Comparison of ENCODE assay signal across 9 cellular contexts in the genomic region with DNA sequence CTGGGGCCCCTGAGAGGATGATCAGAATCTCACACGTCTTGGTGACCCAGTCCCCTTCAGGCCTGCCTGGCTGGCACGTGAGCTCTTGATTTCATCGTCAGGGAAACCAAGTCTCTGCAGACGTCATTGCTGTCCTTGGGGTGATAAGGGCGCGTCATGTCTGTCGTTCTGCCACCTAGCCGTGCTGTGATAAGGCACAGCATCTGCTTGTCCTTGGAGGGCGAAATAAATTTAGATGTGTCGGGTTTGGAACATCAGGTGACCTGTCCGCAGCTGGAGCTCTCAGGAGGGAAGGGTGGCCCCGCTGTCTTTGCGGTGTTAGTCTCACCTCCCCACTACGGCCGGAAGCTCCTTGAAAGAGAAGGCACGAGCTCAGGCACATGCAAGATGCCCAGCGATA.
"Had no signal": no experiment of that assay in that cellular context is flagged by ENCODE, and none has a peak within 500 bp of the region (broad histone marks: within the 10 kb centered on the region; RNA-seq: fewer than 3 reads in every experiment).

No MANE protein-coding gene starts in this region.

- H3K4me1 ChIP-seq: suprapubic skin had no signal

- DNase-seq: activated CD8-positive, alpha-beta memory T cell treated with anti-CD3 and anti-CD28 coated beads, Interleukin-2, amount 50 U/mL, for 48 hours; activated CD8-positive, alpha-beta T cell treated with anti-CD3 and anti-CD28 coated beads for 36 hours; activated naive CD8-positive, alpha-beta T cell treated with anti-CD3 and anti-CD28 coated beads, Interleukin-2, amount 10 ng/mL, durations not matched to agents 7 days and 5 days; effector memory CD4-positive, alpha-beta T cell; stimulated activated CD4-positive, alpha-beta T cell treated with anti-CD3 and anti-CD28 coated beads, Interleukin-1b, Interleukin-23, amount 100 ng/mL, for 48 hours; stimulated activated naive CD8-positive, alpha-beta T cell treated with anti-CD3 and anti-CD28 coated beads, Interleukin-15, Interleukin-2, amounts not matched to agents 100 U/mL and 50 U/mL, for 24 hours; upper lobe of left lung had no signal

- H3K9me3 ChIP-seq: suprapubic skin, upper lobe of left lung had no signal

- H3K27ac Mint-ChIP-seq: activated CD8-positive, alpha-beta T cell treated with anti-CD3 and anti-CD28 coated beads for 36 hours; activated naive CD8-positive, alpha-beta T cell treated with anti-CD3 and anti-CD28 coated beads, Interleukin-2, amount 10 ng/mL, durations not matched to agents 7 days and 5 days had no signal

- H3K9me3 Mint-ChIP-seq: activated CD8-positive, alpha-beta T cell treated with anti-CD3 and anti-CD28 coated beads for 36 hours; activated naive CD8-positive, alpha-beta T cell treated with anti-CD3 and anti-CD28 coated beads, Interleukin-2, amount 10 ng/mL, durations not matched to agents 7 days and 5 days had no signal

- FAIRE-seq: colon had no signal

- H3K27me3 Mint-ChIP-seq: activated CD8-positive, alpha-beta T cell treated with anti-CD3 and anti-CD28 coated beads for 36 hours; activated naive CD8-positive, alpha-beta T cell treated with anti-CD3 and anti-CD28 coated beads, Interleukin-2, amount 10 ng/mL, durations not matched to agents 7 days and 5 days had no signal

- H3K27me3 ChIP-seq: suprapubic skin, upper lobe of left lung had no signal

- H3K4me3 ChIP-seq: suprapubic skin, upper lobe of left lung had no signal

- H3K27ac ChIP-seq: suprapubic skin had no signal

- ATAC-seq: activated CD8-positive, alpha-beta T cell treated with anti-CD3 and anti-CD28 coated beads for 36 hours; stimulated activated naive CD8-positive, alpha-beta T cell treated with anti-CD3 and anti-CD28 coated beads, Interleukin-15, Interleukin-2, amounts not matched to agents 100 U/mL and 50 U/mL, for 24 hours had no signal

- H3K4me3 Mint-ChIP-seq: activated CD8-positive, alpha-beta T cell treated with anti-CD3 and anti-CD28 coated beads for 36 hours; activated naive CD8-positive, alpha-beta T cell treated with anti-CD3 and anti-CD28 coated beads, Interleukin-2, amount 10 ng/mL, durations not matched to agents 7 days and 5 days had no signal
